Comparison of ENCODE assay signal across 19 cellular contexts in genomic region chr2:184927040-184927439, GRCh38.
DNase-seq lines count a peak whose midpoint lies in the region; ATAC-seq and TF ChIP-seq lines count a peak whose summit lies in the region.
"Had no signal": no experiment of that assay in that cellular context is flagged by ENCODE, and none has a peak within 500 bp of the region (broad histone marks: within the 10 kb centered on the region; RNA-seq: fewer than 3 reads in every experiment).

No MANE protein-coding gene starts in this region.

- CTCF ChIA-PET in WTC11 (lab: Charles Lee), result no interaction called here

- no peak overlapping the region for H3K4me3 ChIP-seq in BE2C (ENCODE audit: low read depth, low read length)
- H3K4me3 ChIP-seq: A549 had no signal

- H3K27me3 ChIP-seq in BE2C, result no peaks in the 10 kb centered on the region

- no peaks in the 10 kb centered on the region for H3K9me3 ChIP-seq in BE2C

- no peak overlapping the region for H3K4me3 Mint-ChIP-seq in WTC11
- no peak overlapping the region for H3K4me3 Mint-ChIP-seq in activated naive CD8-positive, alpha-beta T cell treated with anti-CD3 and anti-CD28 coated beads, Interleukin-2, amount 50 U/mL, for 24 hours
- H3K4me3 Mint-ChIP-seq: CD4-positive, alpha-beta memory T cell had no signal

- no peak overlapping the region for H3K27ac Mint-ChIP-seq in WTC11
- no peak overlapping the region for H3K27ac Mint-ChIP-seq in activated naive CD8-positive, alpha-beta T cell treated with anti-CD3 and anti-CD28 coated beads, Interleukin-2, amount 50 U/mL, for 24 hours
- H3K27ac Mint-ChIP-seq: CD4-positive, alpha-beta memory T cell had no signal

- H3K36me3 Mint-ChIP-seq in WTC11, result no peaks in the 10 kb centered on the region
- H3K36me3 Mint-ChIP-seq in activated naive CD8-positive, alpha-beta T cell treated with anti-CD3 and anti-CD28 coated beads, Interleukin-2, amount 50 U/mL, for 24 hours (ENCODE audit: low read depth), result no peaks in the 10 kb centered on the region
- H3K36me3 Mint-ChIP-seq: CD4-positive, alpha-beta memory T cell had no signal

- H3K9me3 Mint-ChIP-seq in WTC11, result peaks cover 22% of the 10 kb centered on the region
- H3K9me3 Mint-ChIP-seq in activated naive CD8-positive, alpha-beta T cell treated with anti-CD3 and anti-CD28 coated beads, Interleukin-2, amount 50 U/mL, for 24 hours, result peaks cover 33% of the 10 kb centered on the region

- DNase-seq in BE2C (peak; percentile 8), OCI-M1 (lab: John Stamatoyannopoulos, UW) (peak; percentile 8), WTC11 (ENCODE audit: low spot score) (no peak), retina (no peak), dermis blood vessel endothelial cell (no peak)
- DNase-seq in activated naive CD8-positive, alpha-beta T cell treated with anti-CD3 and anti-CD28 coated beads, Interleukin-2, amount 50 U/mL, for 24 hours, result no peak
- DNase-seq: 8988T; ACHN; AML-193; C1 segment of cervical spinal cord; Calu3; CD4-positive, alpha-beta memory T cell; COR-L47; DMS53; DMS79 treated with DMSO at 0.1 percent for 48 hours; GOT3; H7 had no signal

- peaks cover 3% of the 10 kb centered on the region; the same call in 1 of the 2 replicates for H3K4me1 Mint-ChIP-seq in WTC11
- no peaks in the 10 kb centered on the region for H3K4me1 Mint-ChIP-seq in activated naive CD8-positive, alpha-beta T cell treated with anti-CD3 and anti-CD28 coated beads, Interleukin-2, amount 50 U/mL, for 24 hours
- H3K4me1 Mint-ChIP-seq: CD4-positive, alpha-beta memory T cell had no signal

- TF ChIP-seq CTCF in BE2C (IDR thresholded peaks at IDR 0.05; ENCODE audit: low read depth, low read length) (peak; percentile 10; the same call in 1 of the 2 replicates), WTC11 (IDR thresholded peaks at IDR 0.05) (no peak)

- H3K4me1 ChIP-seq in BE2C, result peaks cover 7% of the 10 kb centered on the region; the same call in 1 of the 2 replicates
- H3K4me1 ChIP-seq: A549 had no signal

- no peaks in the 10 kb centered on the region for H3K27me3 Mint-ChIP-seq in WTC11 (ENCODE audit: low read depth)
- H3K27me3 Mint-ChIP-seq in activated naive CD8-positive, alpha-beta T cell treated with anti-CD3 and anti-CD28 coated beads, Interleukin-2, amount 50 U/mL, for 24 hours, result no peaks in the 10 kb centered on the region
- H3K27me3 Mint-ChIP-seq: CD4-positive, alpha-beta memory T cell had no signal

- H3K36me3 ChIP-seq in BE2C, result no peaks in the 10 kb centered on the region

- ATAC-seq in WTC11, result peak; percentile 47
- ATAC-seq in activated naive CD8-positive, alpha-beta T cell treated with anti-CD3 and anti-CD28 coated beads, Interleukin-2, amount 50 U/mL, for 24 hours, result no peak
- ATAC-seq: A549, HCT116 had no signal

- POLR2A ChIA-PET in WTC11 (lab: Charles Lee), result no interaction called here

TF ChIP-seq in WTC11, 78 proteins besides CTCF, POLR2A, EP300 and RAD21:
- TF ChIP-seq GTF2I (CRISPR knock-in tag; conservative IDR thresholded peaks at IDR 0.05) (no peak), ATF1 (CRISPR knock-in tag; IDR thresholded peaks at IDR 0.05) (no peak), CREB1 (CRISPR knock-in tag; IDR thresholded peaks at IDR 0.05) (no peak), ZNF416 (CRISPR knock-in tag; IDR thresholded peaks at IDR 0.05) (no peak), SP1 (CRISPR knock-in tag; conservative IDR thresholded peaks at IDR 0.05) (no peak), ZNF281 (CRISPR knock-in tag; IDR thresholded peaks at IDR 0.05) (no peak), NFE2L1 (CRISPR knock-in tag; IDR thresholded peaks at IDR 0.05) (no peak), JUN (CRISPR knock-in tag; IDR thresholded peaks at IDR 0.05) (no peak), ZNF121 (CRISPR knock-in tag; IDR thresholded peaks at IDR 0.05) (no peak), MYBL2 (CRISPR knock-in tag; IDR thresholded peaks at IDR 0.05) (no peak), GABPB1 (CRISPR knock-in tag; IDR thresholded peaks at IDR 0.05) (no peak), ZNF263 (CRISPR knock-in tag; IDR thresholded peaks at IDR 0.05; ENCODE audit: low read depth) (no peak), NFYB (CRISPR knock-in tag; conservative IDR thresholded peaks at IDR 0.05; ENCODE audit: low read depth) (no peak), ETV6 (CRISPR knock-in tag; IDR thresholded peaks at IDR 0.05) (no peak), TP53 (CRISPR knock-in tag; IDR thresholded peaks at IDR 0.05) (no peak), E2F5 (CRISPR knock-in tag; IDR thresholded peaks at IDR 0.05) (no peak)
- TF ChIP-seq, protein P1, sequence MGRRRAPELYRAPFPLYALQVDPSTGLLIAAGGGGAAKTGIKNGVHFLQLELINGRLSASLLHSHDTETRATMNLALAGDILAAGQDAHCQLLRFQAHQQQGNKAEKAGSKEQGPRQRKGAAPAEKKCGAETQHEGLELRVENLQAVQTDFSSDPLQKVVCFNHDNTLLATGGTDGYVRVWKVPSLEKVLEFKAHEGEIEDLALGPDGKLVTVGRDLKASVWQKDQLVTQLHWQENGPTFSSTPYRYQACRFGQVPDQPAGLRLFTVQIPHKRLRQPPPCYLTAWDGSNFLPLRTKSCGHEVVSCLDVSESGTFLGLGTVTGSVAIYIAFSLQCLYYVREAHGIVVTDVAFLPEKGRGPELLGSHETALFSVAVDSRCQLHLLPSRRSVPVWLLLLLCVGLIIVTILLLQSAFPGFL (CRISPR knock-in tag; IDR thresholded peaks at IDR 0.05; ENCODE audit: borderline replicate concordance), result no peak
- TF ChIP-seq, protein P2, sequence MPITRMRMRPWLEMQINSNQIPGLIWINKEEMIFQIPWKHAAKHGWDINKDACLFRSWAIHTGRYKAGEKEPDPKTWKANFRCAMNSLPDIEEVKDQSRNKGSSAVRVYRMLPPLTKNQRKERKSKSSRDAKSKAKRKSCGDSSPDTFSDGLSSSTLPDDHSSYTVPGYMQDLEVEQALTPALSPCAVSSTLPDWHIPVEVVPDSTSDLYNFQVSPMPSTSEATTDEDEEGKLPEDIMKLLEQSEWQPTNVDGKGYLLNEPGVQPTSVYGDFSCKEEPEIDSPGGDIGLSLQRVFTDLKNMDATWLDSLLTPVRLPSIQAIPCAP (CRISPR knock-in tag; IDR thresholded peaks at IDR 0.05), result no peak
- TF ChIP-seq, protein P3, sequence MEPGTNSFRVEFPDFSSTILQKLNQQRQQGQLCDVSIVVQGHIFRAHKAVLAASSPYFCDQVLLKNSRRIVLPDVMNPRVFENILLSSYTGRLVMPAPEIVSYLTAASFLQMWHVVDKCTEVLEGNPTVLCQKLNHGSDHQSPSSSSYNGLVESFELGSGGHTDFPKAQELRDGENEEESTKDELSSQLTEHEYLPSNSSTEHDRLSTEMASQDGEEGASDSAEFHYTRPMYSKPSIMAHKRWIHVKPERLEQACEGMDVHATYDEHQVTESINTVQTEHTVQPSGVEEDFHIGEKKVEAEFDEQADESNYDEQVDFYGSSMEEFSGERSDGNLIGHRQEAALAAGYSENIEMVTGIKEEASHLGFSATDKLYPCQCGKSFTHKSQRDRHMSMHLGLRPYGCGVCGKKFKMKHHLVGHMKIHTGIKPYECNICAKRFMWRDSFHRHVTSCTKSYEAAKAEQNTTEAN (CRISPR knock-in tag; IDR thresholded peaks at IDR 0.05), result no peak
- TF ChIP-seq, protein P4, sequence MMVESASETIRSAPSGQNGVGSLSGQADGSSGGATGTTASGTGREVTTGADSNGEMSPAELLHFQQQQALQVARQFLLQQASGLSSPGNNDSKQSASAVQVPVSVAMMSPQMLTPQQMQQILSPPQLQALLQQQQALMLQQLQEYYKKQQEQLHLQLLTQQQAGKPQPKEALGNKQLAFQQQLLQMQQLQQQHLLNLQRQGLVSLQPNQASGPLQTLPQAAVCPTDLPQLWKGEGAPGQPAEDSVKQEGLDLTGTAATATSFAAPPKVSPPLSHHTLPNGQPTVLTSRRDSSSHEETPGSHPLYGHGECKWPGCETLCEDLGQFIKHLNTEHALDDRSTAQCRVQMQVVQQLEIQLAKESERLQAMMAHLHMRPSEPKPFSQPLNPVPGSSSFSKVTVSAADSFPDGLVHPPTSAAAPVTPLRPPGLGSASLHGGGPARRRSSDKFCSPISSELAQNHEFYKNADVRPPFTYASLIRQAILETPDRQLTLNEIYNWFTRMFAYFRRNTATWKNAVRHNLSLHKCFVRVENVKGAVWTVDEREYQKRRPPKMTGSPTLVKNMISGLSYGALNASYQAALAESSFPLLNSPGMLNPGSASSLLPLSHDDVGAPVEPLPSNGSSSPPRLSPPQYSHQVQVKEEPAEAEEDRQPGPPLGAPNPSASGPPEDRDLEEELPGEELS (CRISPR knock-in tag; IDR thresholded peaks at IDR 0.05), result no peak

Comparison
In these comparisons a context has a peak if more than half of its experiments do, and no peak if none do; other contexts are left out.
1. DNase-seq: peak in BE2C (single experiment) and OCI-M1 (single experiment); none in WTC11 (single experiment), retina (single experiment), activated naive CD8-positive, alpha-beta T cell treated with anti-CD3 and anti-CD28 coated beads, Interleukin-2, amount 50 U/mL, for 24 hours (single experiment) and dermis blood vessel endothelial cell (single experiment).